ENCODE assay signal across 9 cellular contexts in genomic region chr17:8250101-8250500, GRCh38. TPM values are rescaled to one million over a fixed set of nuclear protein-coding genes. Genes with fewer than 3 reads are reported as not detected.
DNase-seq lines count a peak whose midpoint lies in the region; ATAC-seq, FAIRE-seq and TF ChIP-seq lines count a peak whose summit lies in the region.
"Had no signal": no experiment of that assay in that cellular context is flagged by ENCODE, and none has a peak within 500 bp of the region (broad histone marks: within the 10 kb centered on the region; RNA-seq: fewer than 3 reads in every experiment).

No MANE protein-coding gene starts in this region.

- peak overlapping the region; percentile 97 for H3K4me3 ChIP-seq in epithelial cell of esophagus (ENCODE audit: low read length)
- H3K4me3 ChIP-seq in skeletal muscle cell (ENCODE audit: low read depth, low read length) = peak overlapping the region; percentile 99

- no peak for ATAC-seq in GM21367 (IDR thresholded peaks at IDR 0.05; ENCODE audit: unreplicated experiment)

- no peaks in the 10 kb centered on the region for H3K9me3 Mint-ChIP-seq in activated CD4-positive, alpha-beta T cell treated with anti-CD3 and anti-CD28 coated beads, Interleukin-2, amount 10 ng/mL, durations not matched to agents 7 days and 5 days

- FAIRE-seq in RCC 7860 (lab: Jason Lieb, UNC) = no peak

- H3K36me3 Mint-ChIP-seq in activated CD4-positive, alpha-beta T cell treated with anti-CD3 and anti-CD28 coated beads, Interleukin-2, amount 10 ng/mL, durations not matched to agents 7 days and 5 days (ENCODE audit: low read depth) = peaks cover 18% of the 10 kb centered on the region

- no peaks in the 10 kb centered on the region for H3K27me3 Mint-ChIP-seq in activated CD4-positive, alpha-beta T cell treated with anti-CD3 and anti-CD28 coated beads, Interleukin-2, amount 10 ng/mL, durations not matched to agents 7 days and 5 days

- no peak for TF ChIP-seq CTCF in epithelial cell of esophagus (IDR thresholded peaks at IDR 0.05; ENCODE audit: insufficient read depth, low read depth, low read length, missing control alignments)

- CTCF ChIA-PET in activated CD4-positive, alpha-beta T cell treated with anti-CD3 and anti-CD28 coated beads, Interleukin-2, amount 10 ng/mL, durations not matched to agents 7 days and 5 days (lab: Charles Lee) = interaction anchor here (1.1 to 1.6 kb wide), 3 partner anchors 10 to 177 kb away, joined by 3 to 4 read pairs (median 3); no protein-coding TSS in a partner anchor

- H3K27ac Mint-ChIP-seq in activated CD4-positive, alpha-beta T cell treated with anti-CD3 and anti-CD28 coated beads, Interleukin-2, amount 10 ng/mL, durations not matched to agents 7 days and 5 days = peak overlapping the region; percentile 100

- no peak for DNase-seq in activated CD4-positive, alpha-beta T cell treated with anti-CD3 and anti-CD28 coated beads, Interleukin-2, amount 10 ng/mL, durations not matched to agents 7 days and 5 days
- DNase-seq in activated CD4-positive, alpha-beta T cell treated with anti-CD3 and anti-CD28 coated beads for 1 hour = no peak
- DNase-seq in RCC 7860 (ENCODE audit: low spot score) = peak; percentile 15
- no peak for DNase-seq in epithelial cell of esophagus (ENCODE audit: low read depth)
- no peak for DNase-seq in skeletal muscle cell (ENCODE audit: low read depth)
- DNase-seq in SW 1271 (lab: John Stamatoyannopoulos, UW) = no peak
- no peak for DNase-seq in NCI-H69 (lab: John Stamatoyannopoulos, UW)
- DNase-seq: AML-193 had no signal

- POLR2A ChIA-PET in activated CD4-positive, alpha-beta T cell treated with anti-CD3 and anti-CD28 coated beads, Interleukin-2, amount 10 ng/mL, durations not matched to agents 7 days and 5 days (lab: Charles Lee) = no interaction called here

- peaks cover 32% of the 10 kb centered on the region for H3K4me1 Mint-ChIP-seq in activated CD4-positive, alpha-beta T cell treated with anti-CD3 and anti-CD28 coated beads, Interleukin-2, amount 10 ng/mL, durations not matched to agents 7 days and 5 days

- peak overlapping the region; percentile 98 for H3K4me3 Mint-ChIP-seq in activated CD4-positive, alpha-beta T cell treated with anti-CD3 and anti-CD28 coated beads, Interleukin-2, amount 10 ng/mL, durations not matched to agents 7 days and 5 days

RNA-seq across cellular contexts. Expression of gene PFAS, which starts 1.0 kb away (rescaled TPM):
- 10 to 100 TPM; 54.0 to 60.4 TPM for total RNA-seq in activated CD4-positive, alpha-beta T cell treated with anti-CD3 and anti-CD28 coated beads, Interleukin-2, amount 10 ng/mL, durations not matched to agents 7 days and 5 days

RNA-seq across cellular contexts. Expression of gene CTC1, which starts 2.2 kb away (rescaled TPM):
- 100 to 1,000 TPM; 125 to 126 TPM for total RNA-seq in activated CD4-positive, alpha-beta T cell treated with anti-CD3 and anti-CD28 coated beads, Interleukin-2, amount 10 ng/mL, durations not matched to agents 7 days and 5 days

RNA-seq across cellular contexts. Expression of gene RANGRF, which starts 38.4 kb away (rescaled TPM):
- 10 to 100 TPM; 41.2 to 48.9 TPM for total RNA-seq in activated CD4-positive, alpha-beta T cell treated with anti-CD3 and anti-CD28 coated beads, Interleukin-2, amount 10 ng/mL, durations not matched to agents 7 days and 5 days

RNA-seq across cellular contexts. Expression of gene AURKB, which starts 39.7 kb away (rescaled TPM):
- total RNA-seq in activated CD4-positive, alpha-beta T cell treated with anti-CD3 and anti-CD28 coated beads, Interleukin-2, amount 10 ng/mL, durations not matched to agents 7 days and 5 days = 100 to 1,000 TPM; 188 to 224 TPM

RNA-seq across cellular contexts. Expression of gene SLC25A35, which starts 45.1 kb away (rescaled TPM):
- total RNA-seq in activated CD4-positive, alpha-beta T cell treated with anti-CD3 and anti-CD28 coated beads, Interleukin-2, amount 10 ng/mL, durations not matched to agents 7 days and 5 days = 10 to 100 TPM; 11.7 to 12.4 TPM
